Comparison of ENCODE assay signal across 3 cellular contexts in genomic region chr2:61439241-61440002, GRCh38.
TF ChIP-seq lines count a peak whose summit lies in the region.

No MANE protein-coding gene starts in this region.

TF ChIP-seq in A549, 52 proteins besides CTCF, POLR2A, EP300 and RAD21 (continued from another document):
- TF ChIP-seq NFE2L2 (conservative IDR thresholded peaks at IDR 0.05; ENCODE audit: low read length) (no peak), MAFK (IDR thresholded peaks at IDR 0.05; ENCODE audit: partially characterized antibody) (no peak), REST (IDR thresholded peaks at IDR 0.05) (no peak), JUN (IDR thresholded peaks at IDR 0.05) (no peak), KDM5A (IDR thresholded peaks at IDR 0.05) (no peak), MAX (IDR thresholded peaks at IDR 0.05) (no peak), CBX8 (IDR thresholded peaks at IDR 0.05) (no peak)
- TF ChIP-seq, protein P1, sequence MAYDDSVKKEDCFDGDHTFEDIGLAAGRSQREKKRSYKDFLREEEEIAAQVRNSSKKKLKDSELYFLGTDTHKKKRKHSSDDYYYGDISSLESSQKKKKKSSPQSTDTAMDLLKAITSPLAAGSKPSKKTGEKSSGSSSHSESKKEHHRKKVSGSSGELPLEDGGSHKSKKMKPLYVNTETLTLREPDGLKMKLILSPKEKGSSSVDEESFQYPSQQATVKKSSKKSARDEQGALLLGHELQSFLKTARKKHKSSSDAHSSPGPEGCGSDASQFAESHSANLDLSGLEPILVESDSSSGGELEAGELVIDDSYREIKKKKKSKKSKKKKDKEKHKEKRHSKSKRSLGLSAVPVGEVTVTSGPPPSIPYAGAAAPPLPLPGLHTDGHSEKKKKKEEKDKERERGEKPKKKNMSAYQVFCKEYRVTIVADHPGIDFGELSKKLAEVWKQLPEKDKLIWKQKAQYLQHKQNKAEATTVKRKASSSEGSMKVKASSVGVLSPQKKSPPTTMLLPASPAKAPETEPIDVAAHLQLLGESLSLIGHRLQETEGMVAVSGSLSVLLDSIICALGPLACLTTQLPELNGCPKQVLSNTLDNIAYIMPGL (CRISPR knock-in tag; IDR thresholded peaks at IDR 0.05; ENCODE audit: borderline replicate concordance) = no peak

TF ChIP-seq in IMR-90, 13 proteins besides CTCF, POLR2A, EP300 and RAD21:
- TF ChIP-seq, protein P2, sequence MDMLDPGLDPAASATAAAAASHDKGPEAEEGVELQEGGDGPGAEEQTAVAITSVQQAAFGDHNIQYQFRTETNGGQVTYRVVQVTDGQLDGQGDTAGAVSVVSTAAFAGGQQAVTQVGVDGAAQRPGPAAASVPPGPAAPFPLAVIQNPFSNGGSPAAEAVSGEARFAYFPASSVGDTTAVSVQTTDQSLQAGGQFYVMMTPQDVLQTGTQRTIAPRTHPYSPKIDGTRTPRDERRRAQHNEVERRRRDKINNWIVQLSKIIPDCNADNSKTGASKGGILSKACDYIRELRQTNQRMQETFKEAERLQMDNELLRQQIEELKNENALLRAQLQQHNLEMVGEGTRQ (IDR thresholded peaks at IDR 0.05; ENCODE audit: low read depth, low read length) = no peak
- TF ChIP-seq CHD1 (IDR thresholded peaks at IDR 0.05; ENCODE audit: low read depth, low read length) (no peak), SMC3 (IDR thresholded peaks at IDR 0.05; ENCODE audit: low read depth, low read length) (no peak), MAZ (IDR thresholded peaks at IDR 0.05; ENCODE audit: borderline replicate concordance, low read depth, low read length) (no peak), RFX5 (IDR thresholded peaks at IDR 0.05; ENCODE audit: low read depth, low read length) (no peak), CEBPB (IDR thresholded peaks at IDR 0.05; ENCODE audit: low read depth, low read length) (no peak)

TF ChIP-seq in HEK293T, 16 proteins besides CTCF, POLR2A, EP300 and RAD21 (continued from another document):
- TF ChIP-seq CTBP1 (IDR thresholded peaks at IDR 0.05; ENCODE audit: borderline replicate concordance) (no peak), SUZ12 (IDR thresholded peaks at IDR 0.05) (no peak), FOXM1 (IDR thresholded peaks at IDR 0.05; ENCODE audit: borderline replicate concordance) (no peak), ARNT (IDR thresholded peaks at IDR 0.05) (no peak), BHLHE40 (IDR thresholded peaks at IDR 0.05; ENCODE audit: borderline replicate concordance) (no peak), PKNOX1 (IDR thresholded peaks at IDR 0.05) (no peak), ELF4 (IDR thresholded peaks at IDR 0.05) (no peak), HDGF (IDR thresholded peaks at IDR 0.05; ENCODE audit: borderline replicate concordance) (no peak)
